ENCODE assay signal across 8 cellular contexts in genomic region chr19:58451358-58452101, GRCh38. TPM values are rescaled to one million over a fixed set of nuclear protein-coding genes. Genes with fewer than 3 reads are reported as not detected.
A peak's percentile ranks its signal among the peaks of the same experiment; 100 is the strongest.
DNase-seq lines count a peak whose midpoint lies in the region; ATAC-seq and TF ChIP-seq lines count a peak whose summit lies in the region.

ZNF324B (plus strand) TSS chr19:58451622; CDS start chr19:58453702, 2,080 bp downstream.

- H3K27me3 ChIP-seq in kidney epithelial cell (ENCODE audit: control insufficient read depth, insufficient read depth, low read length): no peaks in the 10 kb centered on the region

- peak; percentile 94 for ATAC-seq in HG03432 (IDR thresholded peaks at IDR 0.05; ENCODE audit: unreplicated experiment)

- DNase-seq in Ammon's horn (ENCODE audit: low spot score) (peak; percentile 98), NCI-H460 (ENCODE audit: extremely low read depth, low read depth) (peak; percentile 92), cerebellar nuclear complex (lab: John Stamatoyannopoulos, UW) (peak; percentile 90 to 97), kidney epithelial cell (ENCODE audit: low read depth) (peak; percentile 85)
- peak; percentile 95 for DNase-seq in activated CD4-positive, CD25-positive, alpha-beta regulatory T cell treated with anti-CD3 and anti-CD28 coated beads, Interleukin-2, amount 50 U/mL, for 72 hours
- DNase-seq in stimulated activated CD4-positive, alpha-beta T cell treated with anti-CD3 and anti-CD28 coated beads, Interleukin-15, amount 100 ng/mL, for 24 hours: peak; percentile 98

- peak within 1 kb of the TSS; percentile 59 for H3K4me3 ChIP-seq in kidney epithelial cell (ENCODE audit: low read depth, low read length)

- no peak for TF ChIP-seq CTCF in kidney epithelial cell (IDR thresholded peaks at IDR 0.05; ENCODE audit: insufficient read depth, low read length, poor library complexity, severe bottlenecking)

- TF ChIP-seq POLR2A in GM19193 (IDR thresholded peaks at IDR 0.05; ENCODE audit: extremely low read depth, insufficient read depth, insufficient read length): peak; percentile 73

- peaks cover 2% of the 10 kb centered on the region for H3K36me3 ChIP-seq in kidney epithelial cell (ENCODE audit: control insufficient read depth, insufficient read depth, low read length)

RNA-seq across cellular contexts. Expression of gene ZNF324B, which starts in this region (rescaled TPM):
- 2.8 and 3.0 TPM in 2 replicates for total RNA-seq in NCI-H460 (2014; rRNA removed; shearing (Covaris generic))
- polyA plus RNA-seq in NCI-H460 (2014; cell fraction: nucleus; rRNA removed): 3.9 and 9.2 TPM in 2 replicates
- total RNA-seq in kidney epithelial cell: 5.0 and 5.8 TPM in 2 replicates

Comparison
In these comparisons a context has a peak if more than half of its experiments do, and no peak if none do; other contexts are left out.
1. Peak in every context shown above with its lines: DNase-seq, ATAC-seq and H3K4me3 ChIP-seq.